Comparison of ENCODE assay signal across 24 cellular contexts in genomic region chr11:73391665-73392064, GRCh38. TPM values are rescaled to one million over a fixed set of nuclear protein-coding genes. Genes with fewer than 3 reads are reported as not detected.
DNase-seq lines count a peak whose midpoint lies in the region; ATAC-seq, FAIRE-seq and TF ChIP-seq lines count a peak whose summit lies in the region.
"Had no signal": no experiment of that assay in that cellular context is flagged by ENCODE, and none has a peak within 500 bp of the region (broad histone marks: within the 10 kb centered on the region; RNA-seq: fewer than 3 reads in every experiment).

No MANE protein-coding gene starts in this region.

- H3K4me1 ChIP-seq in right lobe of liver, result peaks cover 0 to 4% (median 0%) of the 10 kb centered on the region in 4 donors
- no peaks in the 10 kb centered on the region for H3K4me1 ChIP-seq in HepG2 (ENCODE audit: insufficient read depth, low read length)
- peaks cover 29% of the 10 kb centered on the region for H3K4me1 ChIP-seq in lower lobe of right lung
- H3K4me1 ChIP-seq in aorta (ENCODE audit: control insufficient read depth in 1 of 2, insufficient read depth in 2 of 2, low read length in 2 of 2), result no peaks in the 10 kb centered on the region

- no peak for ATAC-seq in right lobe of liver
- ATAC-seq in HepG2, result no peak
- ATAC-seq in T-helper 17 cell, result no peak
- no peak for ATAC-seq in lower lobe of right lung
- ATAC-seq in aorta (ENCODE audit: low FRiP score), result no peak
- ATAC-seq in GM19023 (IDR thresholded peaks at IDR 0.05; ENCODE audit: unreplicated experiment), result no peak
- ATAC-seq: GM23338, HCT116, K562, SK-N-SH treated with all-trans-retinoic acid at 6 μM for 48 hours had no signal

- H3K36me3 ChIP-seq in right lobe of liver (no peaks in the 10 kb centered on the region), HepG2 (replicated peaks in 1 of 2; ENCODE audit: control insufficient read depth in 1 of 2, insufficient read depth in 2 of 2, low read length in 2 of 2) (peaks cover 9 to 15% of the 10 kb centered on the region in 2 experiments), lower lobe of right lung (peaks cover 40% of the 10 kb centered on the region), aorta (ENCODE audit: control insufficient read depth in 1 of 2, insufficient read depth in 2 of 2, low read length in 1 of 2) (no peaks in the 10 kb centered on the region), H7 (replicated peaks; ENCODE audit: control insufficient read depth, insufficient read depth, low read length) (no peaks in the 10 kb centered on the region)

- DNase-seq in right lobe of liver, result peak in 2 of 3 donors; percentile 16 to 45
- no peak for DNase-seq in HepG2 (ENCODE audit: low spot score)
- no peak for DNase-seq in T-helper 17 cell
- peak; percentile 23 for DNase-seq in lower lobe of right lung
- DNase-seq in aorta, result peak; percentile 36 to 49
- no peak for DNase-seq in stimulated activated CD4-positive, alpha-beta T cell treated with anti-CD3 and anti-CD28 coated beads, Interleukin-1b, Interleukin-23, amount 100 ng/mL, for 48 hours
- DNase-seq in H7, result no peak
- DNase-seq: AML-193, DMS53, GF-D8, MM.1S, NCI-H1048, NCI-H1436, NCI-H187 treated with DMSO at 0.1 percent for 48 hours, NCI-H2227 treated with DMSO at 0.1 percent for 48 hours, NCI-H510A, NCI-H748 treated with DMSO at 0.1 percent for 48 hours, PC-9 had no signal

- CTCF ChIA-PET in HepG2 (lab: Yijun Ruan, JAX; ENCODE audit: low intra/inter-chr PET ratio, low total read pairs), result no interaction called here

- BruUV-seq in HepG2 (replicated peaks; lab: Mats Ljungman, UMichigan), result no TSS peak

- H3K27ac ChIP-seq in right lobe of liver, result no peak overlapping the region
- H3K27ac ChIP-seq in HepG2 (ENCODE audit: extremely low read length, insufficient read depth, low read length), result no peak overlapping the region
- no peak overlapping the region for H3K27ac ChIP-seq in lower lobe of right lung
- no peak overlapping the region for H3K27ac ChIP-seq in aorta (ENCODE audit: low read depth in 1 of 2, low read length in 2 of 2)
- H3K27ac ChIP-seq: PC-9 had no signal

- FAIRE-seq in HepG2 (lab: Jason Lieb, UNC), result no peak
- FAIRE-seq: D721Med, K562 had no signal

- H3K9ac ChIP-seq in HepG2 (ENCODE audit: insufficient read depth, low read depth, low read length), result no peak overlapping the region

- H3K4me3 Mint-ChIP-seq in T-helper 17 cell, result no peak overlapping the region
- H3K4me3 Mint-ChIP-seq: GM23338 had no signal

- H3K36me3 Mint-ChIP-seq in T-helper 17 cell (ENCODE audit: low read depth), result peaks cover 2% of the 10 kb centered on the region

- H3K27me3 Mint-ChIP-seq in T-helper 17 cell, result no peaks in the 10 kb centered on the region

- WGBS in right lobe of liver (ENCODE audit: insufficient coverage, low coverage, low lambda C conversion rate, missing lambda C conversion rate), result 100% methylated on average over 1 of the region's 10 CpGs
- 91% methylated on average over 10 of the region's 10 CpGs for WGBS in HepG2 (ENCODE audit: low lambda C conversion rate)
- 92 to 93% methylated on average over 10 of the region's 10 CpGs for WGBS in aorta, 2 donors

- H2AFZ ChIP-seq in HepG2 (ENCODE audit: low read length), result no peak overlapping the region
- H2AFZ ChIP-seq: GM23338, PC-9 had no signal

- no peak for TF ChIP-seq CTCF in right lobe of liver (IDR thresholded peaks at IDR 0.05)
- TF ChIP-seq CTCF in HepG2 (CRISPR knock-in tag; IDR thresholded peaks at IDR 0.05), result no peak
- TF ChIP-seq CTCF in lower lobe of right lung (IDR thresholded peaks at IDR 0.05), result no peak

- H3K27me3 ChIP-seq in right lobe of liver, result no peaks in the 10 kb centered on the region
- no peaks in the 10 kb centered on the region for H3K27me3 ChIP-seq in HepG2 (ENCODE audit: control insufficient read depth in 1 of 2, insufficient read depth in 2 of 2, low read length in 2 of 2)
- no peaks in the 10 kb centered on the region for H3K27me3 ChIP-seq in lower lobe of right lung (ENCODE audit: low read depth)
- H3K27me3 ChIP-seq in aorta (ENCODE audit: control insufficient read depth in 1 of 2, insufficient read depth in 2 of 2, low read length in 1 of 2), result no peaks in the 10 kb centered on the region
- no peaks in the 10 kb centered on the region for H3K27me3 ChIP-seq in H7 (ENCODE audit: control insufficient read depth, insufficient read depth, low read length)

- H3K4me1 Mint-ChIP-seq in T-helper 17 cell, result peaks cover 20% of the 10 kb centered on the region

- H3K9me3 ChIP-seq in right lobe of liver (no peaks in the 10 kb centered on the region), HepG2 (ENCODE audit: low read length) (no peaks in the 10 kb centered on the region), T-helper 17 cell (ENCODE audit: control insufficient read depth, low read length, poor library complexity, severe bottlenecking) (no peaks in the 10 kb centered on the region), lower lobe of right lung (no peaks in the 10 kb centered on the region), aorta (ENCODE audit: control insufficient read depth, low read length) (no peaks in the 10 kb centered on the region)

- POLR2A ChIA-PET in HepG2 (lab: Yijun Ruan, JAX), result no interaction called here

- H4K20me1 ChIP-seq in HepG2 (ENCODE audit: insufficient read depth, low read length), result no peaks in the 10 kb centered on the region

- no peak overlapping the region for H3K4me2 ChIP-seq in HepG2 (ENCODE audit: low read depth, low read length)
- H3K4me2 ChIP-seq: GM23338, PC-9 had no signal

- H3K79me2 ChIP-seq in HepG2 (ENCODE audit: insufficient read depth, low read length), result no peaks in the 10 kb centered on the region

- in situ Hi-C loops in HepG2 (cut with HindIII; ENCODE audit: extremely low pct_ligation_motif_present, low pct_unique_long_range_greater_than_20kb), result loop anchor here (5.0 kb wide), 2 partner anchors 39 to 99 kb away; no protein-coding TSS in a partner anchor

- TF ChIP-seq EP300 in HepG2 (IDR thresholded peaks at IDR 0.05; ENCODE audit: low read depth in 2 of 2, low read length in 2 of 2), result no peak
- TF ChIP-seq EP300 in HepG2 (CRISPR knock-in tag; IDR thresholded peaks at IDR 0.05; ENCODE audit: borderline replicate concordance), result no peak

- TF ChIP-seq POLR2A in right lobe of liver (IDR thresholded peaks at IDR 0.05) (no peak), HepG2 (IDR thresholded peaks at IDR 0.05; ENCODE audit: insufficient read depth in 1 of 2, low read depth in 2 of 2, low read length in 2 of 2) (no peak)

- H3K4me3 ChIP-seq in right lobe of liver (no peak overlapping the region), HepG2 (replicated peaks in 1 of 3; ENCODE audit: insufficient read depth in 1 of 3, low read depth in 2 of 3, low read length in 3 of 3) (no peak overlapping the region), lower lobe of right lung (no peak overlapping the region), aorta (ENCODE audit: low read length in 2 of 2) (no peak overlapping the region), H7 (ENCODE audit: insufficient read depth, low read depth, low read length) (no peak overlapping the region)
- H3K4me3 ChIP-seq: GM23338, K562, PC-9 had no signal

- peak overlapping the region; percentile 53 for H3K27ac Mint-ChIP-seq in T-helper 17 cell
- H3K27ac Mint-ChIP-seq: GM23338 had no signal

- TF ChIP-seq RAD21 in HepG2 (CRISPR knock-in tag; IDR thresholded peaks at IDR 0.05), result no peak

- intact Hi-C loops in right lobe of liver (cut with DNase I), result loop anchor here in 1 of 2 donors (5.0 kb wide), 2 partner anchors 34 to 94 kb away; no protein-coding TSS in a partner anchor
- intact Hi-C loops in HepG2 (cut with micrococcal nuclease; ENCODE audit: unreplicated experiment), result no loop called here
- intact Hi-C loops in lower lobe of right lung (cut with DNase I), result no loop called here
- intact Hi-C loops in aorta (cut with DNase I), result loop anchor here (5.0 to 10.0 kb wide), 4 partner anchors 39 to 177 kb away; partner anchors contain the start of genes ARHGEF17 (in 1 of the 2) and P2RY2 (in 1 of the 2)

TF ChIP-seq in HepG2, 621 proteins besides CTCF, POLR2A, EP300 and RAD21 (continues in another document):
- TF ChIP-seq ZNF781 (CRISPR knock-in tag; IDR thresholded peaks at IDR 0.05; ENCODE audit: borderline replicate concordance, not compliant biosample characterization), result no peak
- TF ChIP-seq PHF20 (CRISPR knock-in tag; IDR thresholded peaks at IDR 0.05), result no peak
- TF ChIP-seq ZNF160 (CRISPR knock-in tag; IDR thresholded peaks at IDR 0.05), result no peak
- TF ChIP-seq CBFB (CRISPR knock-in tag; IDR thresholded peaks at IDR 0.05), result no peak
- no peak for TF ChIP-seq PAF1 (CRISPR knock-in tag; IDR thresholded peaks at IDR 0.05)
- TF ChIP-seq ATF3 (CRISPR knock-in tag; IDR thresholded peaks at IDR 0.05), result no peak

RNA-seq across cellular contexts. Expression of gene RELT, which starts 15.5 kb away (rescaled TPM):
- 1 to 10 TPM in 5 of 6 experiments, under 1 TPM in 1; 0.81 to 5.4 (median 1.6) TPM for total RNA-seq in right lobe of liver
- total RNA-seq in HepG2 (2016; rRNA removed; fragmentation: Illumina TruSeq; extraction: Trizol), result 1.6 and 4.7 TPM in 2 replicates
- total RNA-seq in HepG2 (2016; cell fraction: cytosol; rRNA removed; fragmentation: Illumina TruSeq; extraction: Trizol; ENCODE audit: low read depth), result 2.8 and 3.4 TPM in 2 replicates
- 1.8 and 4.7 TPM in 2 replicates for total RNA-seq in HepG2 (2016; cell fraction: insoluble cytoplasmic fraction; rRNA removed; fragmentation: Illumina TruSeq; extraction: Trizol)
- total RNA-seq in HepG2 (2016; cell fraction: membrane; rRNA removed; fragmentation: Illumina TruSeq; extraction: Trizol), result 4.0 and 4.2 TPM in 2 replicates
- total RNA-seq in HepG2 (2016; cell fraction: nucleus; rRNA removed; fragmentation: Illumina TruSeq; extraction: Trizol), result 5.4 TPM in 2 replicates
- 2.5 and 3.5 TPM in 2 replicates for polyA plus RNA-seq in HepG2 (2011; rRNA removed)
- 2.1 and 3.1 TPM in 2 replicates for polyA plus RNA-seq in HepG2 (2011; cell fraction: cytosol; rRNA removed)
- 12.5 and 18.1 TPM in 2 replicates for polyA plus RNA-seq in HepG2 (2011; cell fraction: nucleus; rRNA removed)
- 1.0 and 2.7 TPM in 2 replicates for polyA plus RNA-seq in HepG2 (2012)
- 0.36 and 0.55 TPM in 2 replicates for polyA plus RNA-seq in HepG2 (2016; cell fraction: cytosol; fragmentation: Illumina TruSeq; extraction: Trizol; ENCODE audit: low read depth)
- 1.4 TPM in 2 replicates for polyA plus RNA-seq in HepG2 (2016; cell fraction: insoluble cytoplasmic fraction; fragmentation: Illumina TruSeq; extraction: Trizol; ENCODE audit: low read depth)
- 0.68 and 0.80 TPM in 2 replicates for polyA plus RNA-seq in HepG2 (2016; cell fraction: membrane; fragmentation: Illumina TruSeq; extraction: Trizol; ENCODE audit: low read depth)
- polyA plus RNA-seq in HepG2 (2016; cell fraction: nucleus; fragmentation: Illumina TruSeq; extraction: Trizol; ENCODE audit: insufficient read depth, low read depth), result 14.8 and 15.4 TPM in 2 replicates
- 7.0 and 19.1 TPM in 2 replicates for polyA minus RNA-seq in HepG2 (2011; rRNA and poly(A)+ RNA removed; ENCODE audit: low replicate concordance)
- polyA minus RNA-seq in HepG2 (2011; cell fraction: cytosol; rRNA and poly(A)+ RNA removed), result 1.7 and 2.0 TPM in 2 replicates
- 5.2 and 7.6 TPM in 2 replicates for polyA minus RNA-seq in HepG2 (2011; cell fraction: nucleus; rRNA and poly(A)+ RNA removed)
- 100 to 1,000 TPM; 139 to 169 TPM for total RNA-seq in T-helper 17 cell
- total RNA-seq in lower lobe of right lung, result 15.4 TPM
- 10 to 100 TPM; 11.5 to 13.2 TPM for total RNA-seq in aorta
- polyA plus RNA-seq in aorta, result 1 to 10 TPM; 1.1 to 1.3 TPM
- 6.4 and 8.3 TPM in 2 replicates for total RNA-seq in H7 (2014; rRNA removed; shearing (Covaris generic))

Comparison
In these comparisons a context has a peak if more than half of its experiments do, and no peak if none do; other contexts are left out.
1. DNase-seq: peak in right lobe of liver (2 of 3), lower lobe of right lung (single experiment) and aorta (2 of 2); none in HepG2 (single experiment), T-helper 17 cell (0 of 3), stimulated activated CD4-positive, alpha-beta T cell treated with anti-CD3 and anti-CD28 coated beads, Interleukin-1b, Interleukin-23, amount 100 ng/mL, for 48 hours (single experiment) and H7 (single experiment).
2. intact Hi-C loops: an anchor here in aorta (5.0 to 10.0 kb wide); none called in HepG2 and lower lobe of right lung.